Comparison of ENCODE assay signal across 9 cellular contexts in the genomic region with DNA sequence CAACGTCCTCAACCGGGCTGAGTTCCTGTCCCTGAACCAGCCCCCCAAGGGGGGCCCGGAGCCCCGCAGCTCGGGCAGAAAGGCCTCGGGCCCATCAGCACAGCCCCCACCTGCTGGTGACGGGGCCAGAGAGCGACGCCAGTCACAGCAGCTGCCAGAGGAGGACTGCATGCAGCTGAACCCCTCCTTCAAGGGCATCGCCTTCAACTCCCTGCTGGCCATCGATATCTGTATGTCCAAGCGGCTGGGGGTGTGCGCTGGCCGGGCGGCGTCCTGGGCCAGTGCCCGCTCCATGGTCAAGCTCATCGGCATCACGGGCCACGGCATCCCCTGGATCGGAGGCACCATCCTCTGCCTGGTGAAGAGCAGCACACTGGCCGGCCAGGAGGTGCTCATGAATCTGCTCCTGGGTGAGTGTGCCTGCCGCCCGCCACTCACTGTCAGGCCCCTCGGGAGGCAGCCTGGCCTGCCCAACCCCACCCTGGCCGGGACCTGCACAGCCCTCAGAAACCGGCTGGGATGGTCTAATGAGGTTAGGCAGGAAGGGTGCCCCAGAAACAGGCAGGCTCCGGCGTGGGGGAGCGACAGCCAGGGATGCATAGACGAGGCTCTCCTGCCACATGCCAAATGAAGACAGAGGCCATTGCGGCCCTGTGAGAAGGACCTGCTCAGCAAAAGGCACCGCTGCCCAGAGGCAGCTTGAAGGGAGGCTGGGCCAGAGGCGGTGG. TPM values are rescaled to one million over a fixed set of nuclear protein-coding genes. Genes with fewer than 3 reads are reported as not detected.
DNase-seq lines count a peak whose midpoint lies in the region; ATAC-seq and TF ChIP-seq lines count a peak whose summit lies in the region.
"Had no signal": no experiment of that assay in that cellular context is flagged by ENCODE, and none has a peak within 500 bp of the region (broad histone marks: within the 10 kb centered on the region; RNA-seq: fewer than 3 reads in every experiment).

No MANE protein-coding gene starts in this region.

- TF ChIP-seq CTCF in OCI-LY7 (conservative IDR thresholded peaks at IDR 0.05; ENCODE audit: low read length) (no peak), thoracic aorta (IDR thresholded peaks at IDR 0.05) (no peak)

- no peaks in the 10 kb centered on the region for H3K79me2 ChIP-seq in OCI-LY7 (ENCODE audit: insufficient read depth, low read depth, low read length)

- BruUV-seq in OCI-LY7 (replicated peaks; lab: Mats Ljungman, UMichigan) = no TSS peak

- CTCF ChIA-PET in OCI-LY7 (lab: Charles Lee; ENCODE audit: unreplicated experiment) = no interaction called here

- H2AFZ ChIP-seq in OCI-LY7 (ENCODE audit: low read length) = 0 out of 2 replicates have a peak overlapping the region, but pooled peaks have one; percentile 35

- POLR2A ChIA-PET in OCI-LY7 (lab: Charles Lee) = no interaction called here

- no peaks in the 10 kb centered on the region for H3K9me2 ChIP-seq in OCI-LY7 (ENCODE audit: insufficient read depth, low read length)

- H3K4me2 ChIP-seq in OCI-LY7 (ENCODE audit: low read length) = no peak overlapping the region

- H3K4me3 ChIP-seq in OCI-LY7 (ENCODE audit: low read depth, low read length, poor library complexity, severe bottlenecking) (no peak overlapping the region), endocrine pancreas (ENCODE audit: control insufficient read depth, insufficient read depth, low read length) (no peak overlapping the region), mesodermal cell (ENCODE audit: extremely low read depth, insufficient read depth, low read length, poor library complexity, severe bottlenecking) (peak overlapping the region; percentile 11), thoracic aorta (peak overlapping the region; percentile 69)

- H3K36me3 ChIP-seq in OCI-LY7 (ENCODE audit: insufficient read depth, low read length) (no peaks in the 10 kb centered on the region), endocrine pancreas (ENCODE audit: control insufficient read depth, insufficient read depth, low read length) (no peaks in the 10 kb centered on the region), mesodermal cell (ENCODE audit: control insufficient read depth, insufficient read depth, low read length) (no peaks in the 10 kb centered on the region), thoracic aorta (no peaks in the 10 kb centered on the region)

- ATAC-seq in thoracic aorta (ENCODE audit: insufficient number of reproducible peaks, low FRiP score, low read depth) (no peak), HG03097 (IDR thresholded peaks at IDR 0.05; ENCODE audit: low FRiP score, unreplicated experiment) (no peak)

- DNase-seq in OCI-LY7 (ENCODE audit: low spot score) = no peak
- DNase-seq in thoracic aorta (ENCODE audit: low spot score) = no peak
- DNase-seq in activated naive CD4-positive, alpha-beta T cell (lab: John Stamatoyannopoulos, UW) = no peak
- no peak for DNase-seq in SIG-M5 (lab: John Stamatoyannopoulos, UW)
- no peak for DNase-seq in NCI-H187 (lab: John Stamatoyannopoulos, UW)
- DNase-seq: NCI-H2029 treated with DMSO at 0.1 percent for 48 hours had no signal

- H3K4me1 ChIP-seq in OCI-LY7 (ENCODE audit: insufficient read depth, low read length, poor library complexity, severe bottlenecking) = no peaks in the 10 kb centered on the region
- no peaks in the 10 kb centered on the region for H3K4me1 ChIP-seq in endocrine pancreas (ENCODE audit: control insufficient read depth, insufficient read depth, low read length)
- H3K4me1 ChIP-seq in mesodermal cell (ENCODE audit: control insufficient read depth, insufficient read depth, low read length, poor library complexity, severe bottlenecking) = peaks cover 5% of the 10 kb centered on the region
- peaks cover 9 to 20% of the 10 kb centered on the region in 2 donors for H3K4me1 ChIP-seq in thoracic aorta (ENCODE audit: control insufficient read depth in 1 of 2, low read depth in 2 of 2)

- H3K27me3 ChIP-seq in endocrine pancreas (ENCODE audit: control insufficient read depth, insufficient read depth, low read length) (no peaks in the 10 kb centered on the region), thoracic aorta (replicated peaks; ENCODE audit: insufficient read depth) (no peaks in the 10 kb centered on the region)

- no peaks in the 10 kb centered on the region for H3K9me3 ChIP-seq in OCI-LY7 (ENCODE audit: low read length)
- no peaks in the 10 kb centered on the region for H3K9me3 ChIP-seq in endocrine pancreas (ENCODE audit: control insufficient read depth, low read length)
- no peaks in the 10 kb centered on the region for H3K9me3 ChIP-seq in mesodermal cell (ENCODE audit: control insufficient read depth, low read length)
- no peaks in the 10 kb centered on the region for H3K9me3 ChIP-seq in thoracic aorta

- WGBS in mesodermal cell (ENCODE audit: insufficient coverage in 2 of 2), 2 experiments = 91 to 93% methylated on average over 25 to 34 of the region's 34 CpGs

- no peak overlapping the region for H3K27ac ChIP-seq in OCI-LY7 (ENCODE audit: low read depth, low read length, poor library complexity, severe bottlenecking)
- H3K27ac ChIP-seq in mesodermal cell (ENCODE audit: low read depth, low read length, severe bottlenecking) = no peak overlapping the region
- peak overlapping the region; percentile 39 to 55 for H3K27ac ChIP-seq in thoracic aorta

- H3K9ac ChIP-seq in endocrine pancreas (ENCODE audit: control insufficient read depth, insufficient read depth, low read length) = peak overlapping the region; percentile 10

- H4K20me1 ChIP-seq in OCI-LY7 (ENCODE audit: insufficient read depth, low read length) = no peaks in the 10 kb centered on the region

- intact Hi-C loops in OCI-LY7 (cut with micrococcal nuclease; ENCODE audit: unreplicated experiment) = no loop called here

RNA-seq across cellular contexts. Expression of a gene that starts 0.7 kb away (rescaled TPM):
- total RNA-seq in OCI-LY7 (2014; rRNA removed; shearing (Covaris generic)) = 0.16 and 0.46 TPM in 2 replicates
- total RNA-seq in OCI-LY7 (2022) = 0.11 and 0.28 TPM in 2 replicates
- polyA plus RNA-seq in mesodermal cell (2013, experiment 1 of 2) = 2.9 TPM
- 2.5 TPM for polyA plus RNA-seq in mesodermal cell (2013, experiment 2 of 2)
- total RNA-seq in thoracic aorta = 10 to 100 TPM; 14.2 to 29.0 TPM

RNA-seq across cellular contexts. Expression of a gene that starts 13.9 kb away (rescaled TPM):
- total RNA-seq in OCI-LY7 (2014; rRNA removed; shearing (Covaris generic)) = 17.8 and 25.0 TPM in 2 replicates
- 35.0 and 38.4 TPM in 2 replicates for total RNA-seq in OCI-LY7 (2022)
- 5.6 TPM for polyA plus RNA-seq in mesodermal cell (2013, experiment 1 of 2)
- polyA plus RNA-seq in mesodermal cell (2013, experiment 2 of 2) = 3.6 TPM
- total RNA-seq in thoracic aorta = 1 to 10 TPM; 5.0 to 5.7 TPM

Comparison
In these comparisons a context has a peak if more than half of its experiments do, and no peak if none do; other contexts are left out.
1. H3K27ac ChIP-seq: peak in thoracic aorta (2 of 2); none in OCI-LY7 (single experiment) and mesodermal cell (single experiment).
2. H3K4me3 ChIP-seq: peak in mesodermal cell (single experiment) and thoracic aorta (single experiment); none in OCI-LY7 (single experiment) and endocrine pancreas (single experiment).
3. RNA of a gene that starts 0.7 kb away (total RNA-seq): 14.2 to 29.0 TPM in thoracic aorta; 0.11 to 0.46 TPM in OCI-LY7; every median in the first group is over 10 times any median in the second.